2 cellular contexts compared by ENCODE assay signal in genomic region chr3:128889139-128889894, GRCh38.
A peak's percentile ranks its signal among the peaks of the same experiment; 100 is the strongest.
TF ChIP-seq lines count a peak whose summit lies in the region.

No MANE protein-coding gene starts in this region.

TF ChIP-seq in A549, 52 proteins besides CTCF, POLR2A, EP300 and RAD21:
- TF ChIP-seq NFE2L2 (conservative IDR thresholded peaks at IDR 0.05; ENCODE audit: low read length) (peak; percentile 36; the same call in 1 of the 2 replicates), HOXA7 (CRISPR knock-in tag; IDR thresholded peaks at IDR 0.05) (no peak), MAFK (IDR thresholded peaks at IDR 0.05; ENCODE audit: partially characterized antibody) (peak; percentile 72)

TF ChIP-seq in IMR-90, 13 proteins besides CTCF, POLR2A, EP300 and RAD21:
- TF ChIP-seq SMC3 (IDR thresholded peaks at IDR 0.05; ENCODE audit: low read depth, low read length): no peak
- TF ChIP-seq CHD1 (IDR thresholded peaks at IDR 0.05; ENCODE audit: low read depth, low read length): no peak
- peak; percentile 79 for TF ChIP-seq NFE2L2 (IDR thresholded peaks at IDR 0.05; ENCODE audit: low read depth, low read length)
- TF ChIP-seq MAFK (IDR thresholded peaks at IDR 0.05; ENCODE audit: low read depth, low read length): peak; percentile 59
- TF ChIP-seq BHLHE40 (IDR thresholded peaks at IDR 0.05; ENCODE audit: low read depth, low read length): no peak
